ENCODE assay signal across 1 cellular context in the genomic region with DNA sequence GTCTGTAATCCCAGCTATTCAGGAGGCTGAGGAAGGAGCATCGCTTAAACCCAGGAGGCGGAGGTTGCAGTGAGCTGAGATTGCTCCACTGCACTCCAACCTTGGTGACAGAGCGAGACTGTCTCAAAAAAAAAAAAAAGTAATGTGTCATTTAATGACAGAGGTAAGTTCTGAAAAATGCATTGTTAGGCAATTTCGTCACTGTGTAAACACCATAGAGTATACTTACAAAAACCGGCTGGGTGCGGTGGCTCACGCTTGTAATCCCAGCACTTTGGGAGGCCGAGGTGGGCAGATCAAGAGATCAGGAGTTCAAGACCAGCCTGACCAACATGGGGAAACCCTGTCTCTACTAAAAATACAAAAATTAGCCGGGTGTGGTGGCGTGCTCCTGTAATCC.
A peak's percentile ranks its signal among the peaks of the same experiment; 100 is the strongest.
TF ChIP-seq lines count a peak whose summit lies in the region.

No MANE protein-coding gene starts in this region.

TF ChIP-seq in A549, 52 proteins besides CTCF, POLR2A, EP300 and RAD21 (continued from another document):
- TF ChIP-seq CEBPB (IDR thresholded peaks at IDR 0.05) (peak; percentile 40 to 81; a peak in 3 of 4 replicates), MAFK (IDR thresholded peaks at IDR 0.05; ENCODE audit: partially characterized antibody) (peak; percentile 91)
